8 cellular contexts compared by ENCODE assay signal in genomic region chr20:17873410-17874270, GRCh38.
DNase-seq lines count a peak whose midpoint lies in the region; ATAC-seq, FAIRE-seq and TF ChIP-seq lines count a peak whose summit lies in the region.

No MANE protein-coding gene starts in this region.

- intact Hi-C loops in HepG2 (cut with micrococcal nuclease; ENCODE audit: unreplicated experiment), result loop anchor here (2.0 kb wide), 1 partner anchor 15 kb away; no protein-coding TSS in a partner anchor

- TF ChIP-seq RAD21 in HepG2 (CRISPR knock-in tag; IDR thresholded peaks at IDR 0.05), result peak; percentile 11

- H3K36me3 ChIP-seq in HepG2 (replicated peaks in 1 of 2; ENCODE audit: control insufficient read depth in 1 of 2, insufficient read depth in 2 of 2, low read length in 2 of 2), result no peaks in the 10 kb centered on the region
- no peaks in the 10 kb centered on the region for H3K36me3 ChIP-seq in urinary bladder (ENCODE audit: insufficient read depth)

- no peak overlapping the region for H3K4me3 ChIP-seq in astrocyte of the spinal cord (ENCODE audit: low read depth, low read length)
- peak overlapping the region in 2 of 3 experiments; percentile 1 to 55; a peak in 3 of 6 replicates for H3K4me3 ChIP-seq in HepG2 (replicated peaks in 1 of 3; ENCODE audit: insufficient read depth in 1 of 3, low read depth in 2 of 3, low read length in 3 of 3)
- H3K4me3 ChIP-seq in urinary bladder (ENCODE audit: low read depth, low read length), result no peak overlapping the region

- ATAC-seq in HepG2 (peak; percentile 71), GM19035 (IDR thresholded peaks at IDR 0.05; ENCODE audit: unreplicated experiment) (no peak)

- no peaks in the 10 kb centered on the region for H3K9me3 ChIP-seq in HepG2 (ENCODE audit: low read length)

- TF ChIP-seq EP300 in HepG2 (IDR thresholded peaks at IDR 0.05; ENCODE audit: low read depth in 2 of 2, low read length in 2 of 2) (no peak; a peak in 1 of 4 replicates), HepG2 (CRISPR knock-in tag; IDR thresholded peaks at IDR 0.05; ENCODE audit: borderline replicate concordance) (no peak; the same call in none of the 2 replicates)

- DNase-seq in COLO829 (ENCODE audit: low spot score), result peak; percentile 84
- DNase-seq in NCI-H2029 (lab: John Stamatoyannopoulos, UW), result peak; percentile 75
- peak; percentile 94 for DNase-seq in astrocyte of the spinal cord (ENCODE audit: low read depth, low spot score)
- peak; percentile 91 for DNase-seq in HepG2 (ENCODE audit: low spot score)
- DNase-seq in T-helper 2 cell, result no peak
- DNase-seq in superior temporal gyrus (ENCODE audit: extremely low spot score), result no peak

- POLR2A ChIA-PET in HepG2 (lab: Yijun Ruan, JAX), result interaction anchor here (0.8 to 14.0 kb wide), 24 partner anchors 14 to 415 kb away, joined by 3 to 763 read pairs (median 4); partner anchors contain the start of genes DSTN, MGME1, RRBP1 and SNX5

- H2AFZ ChIP-seq in HepG2 (ENCODE audit: low read length), result no peak overlapping the region

- FAIRE-seq in HepG2 (lab: Jason Lieb, UNC), result peak; percentile 28

- H3K4me2 ChIP-seq in HepG2 (ENCODE audit: low read depth, low read length), result peak overlapping the region; percentile 74

- peak overlapping the region; percentile 78 for H3K27ac ChIP-seq in HepG2 (ENCODE audit: extremely low read length, insufficient read depth, low read length)
- peak overlapping the region; percentile 25 for H3K27ac ChIP-seq in urinary bladder (ENCODE audit: low read depth)

- peak overlapping the region; percentile 71 for H3K9ac ChIP-seq in HepG2 (ENCODE audit: insufficient read depth, low read depth, low read length)

- H3K79me2 ChIP-seq in HepG2 (ENCODE audit: insufficient read depth, low read length), result peaks cover 3% of the 10 kb centered on the region

- no peaks in the 10 kb centered on the region for H3K27me3 ChIP-seq in HepG2 (ENCODE audit: control insufficient read depth in 1 of 2, insufficient read depth in 2 of 2, low read length in 2 of 2)

- peak; percentile 73 to 77 for TF ChIP-seq POLR2A in HepG2 (IDR thresholded peaks at IDR 0.05; ENCODE audit: insufficient read depth in 1 of 2, low read depth in 2 of 2, low read length in 2 of 2)

- 27% methylated on average over 14 of the region's 14 CpGs for WGBS in HepG2 (ENCODE audit: low lambda C conversion rate)
- WGBS in urinary bladder, result 35% methylated on average over 14 of the region's 14 CpGs

- TF ChIP-seq CTCF in astrocyte of the spinal cord (IDR thresholded peaks at IDR 0.05; ENCODE audit: low read depth, low read length) (no peak), HepG2 (CRISPR knock-in tag; IDR thresholded peaks at IDR 0.05) (peak; percentile 12; the same call in 1 of the 2 replicates)

- TSS peak; percentile 87 for BruUV-seq in HepG2 (replicated peaks; lab: Mats Ljungman, UMichigan)

- H3K4me1 ChIP-seq in HepG2 (ENCODE audit: insufficient read depth, low read length), result peaks cover 86% of the 10 kb centered on the region
- no peaks in the 10 kb centered on the region for H3K4me1 ChIP-seq in urinary bladder (ENCODE audit: insufficient read depth)

- CTCF ChIA-PET in HepG2 (lab: Yijun Ruan, JAX; ENCODE audit: low intra/inter-chr PET ratio, low total read pairs), result no interaction called here

- in situ Hi-C loops in astrocyte of the spinal cord (cut with HindIII; ENCODE audit: low sequenced_read_pairs) (no loop called here), HepG2 (cut with HindIII; ENCODE audit: extremely low pct_ligation_motif_present, low pct_unique_long_range_greater_than_20kb) (no loop called here)

- no peaks in the 10 kb centered on the region for H4K20me1 ChIP-seq in HepG2 (ENCODE audit: insufficient read depth, low read length)

TF ChIP-seq in HepG2, 621 proteins besides CTCF, POLR2A, EP300 and RAD21 (continues in another document):
- TF ChIP-seq HNRNPUL1 (IDR thresholded peaks at IDR 0.05; ENCODE audit: low read depth, low read length), result no peak
- peak; percentile 84; the same call in 1 of the 2 replicates for TF ChIP-seq MATR3 (CRISPR knock-in tag; IDR thresholded peaks at IDR 0.05)
- 0 out of 2 replicates have a peak, but pooled peaks have one; percentile 26 for TF ChIP-seq MYPOP (CRISPR knock-in tag; IDR thresholded peaks at IDR 0.05)
- no peak for TF ChIP-seq THRA (CRISPR knock-in tag; IDR thresholded peaks at IDR 0.05; ENCODE audit: borderline replicate concordance)
- no peak for TF ChIP-seq SSRP1 (CRISPR knock-in tag; IDR thresholded peaks at IDR 0.05)
- peak; percentile 37 for TF ChIP-seq BCL6 (CRISPR knock-in tag; IDR thresholded peaks at IDR 0.05)
- no peak for TF ChIP-seq SMYD3 (CRISPR knock-in tag; IDR thresholded peaks at IDR 0.05)
- TF ChIP-seq ZNF18 (CRISPR knock-in tag; IDR thresholded peaks at IDR 0.05; ENCODE audit: insufficient replicate concordance), result no peak
- no peak for TF ChIP-seq CC2D1A (CRISPR knock-in tag; IDR thresholded peaks at IDR 0.05)
- TF ChIP-seq ZNF792 (CRISPR knock-in tag; IDR thresholded peaks at IDR 0.05), result peak; percentile 60; the same call in 1 of the 2 replicates
- TF ChIP-seq PAXIP1 (CRISPR knock-in tag; conservative IDR thresholded peaks at IDR 0.05), result peak; percentile 10
- TF ChIP-seq GLI4 (CRISPR knock-in tag; IDR thresholded peaks at IDR 0.05; ENCODE audit: borderline replicate concordance), result no peak
- TF ChIP-seq RCOR2 (CRISPR knock-in tag; IDR thresholded peaks at IDR 0.05), result peak; percentile 30
- peak; percentile 44; the same call in 1 of the 2 replicates for TF ChIP-seq ELF3 (CRISPR knock-in tag; IDR thresholded peaks at IDR 0.05)

Comparison
In these comparisons a context has a peak if more than half of its experiments do, and no peak if none do; other contexts are left out.
1. DNase-seq: peak in COLO829 (single experiment), NCI-H2029 (single experiment), astrocyte of the spinal cord (single experiment) and HepG2 (single experiment); none in T-helper 2 cell (0 of 5) and superior temporal gyrus (single experiment).
2. H3K4me3 ChIP-seq: peak in HepG2 (2 of 3); none in astrocyte of the spinal cord (single experiment) and urinary bladder (single experiment).